19 cellular contexts compared by ENCODE assay signal in the genomic region with DNA sequence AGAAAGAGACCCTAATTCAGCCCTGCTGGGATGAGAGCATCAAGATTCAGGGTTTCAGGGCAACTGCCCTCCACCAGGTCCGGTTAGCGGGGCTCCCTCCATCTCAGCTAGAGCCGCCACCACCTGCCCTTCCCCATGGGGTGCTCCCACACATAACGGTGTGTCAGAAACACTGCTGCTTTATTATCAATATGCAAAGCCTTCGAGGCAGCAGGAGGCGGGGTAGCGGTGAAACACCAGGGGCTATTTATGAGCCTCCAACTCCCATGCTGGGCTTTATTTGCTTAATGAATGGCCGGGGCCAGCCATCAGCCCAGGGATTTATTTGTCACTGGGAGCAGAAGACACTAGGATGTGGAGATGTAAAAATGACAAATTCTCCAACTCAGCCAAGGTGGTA.
DNase-seq lines count a peak whose midpoint lies in the region; ATAC-seq, FAIRE-seq and TF ChIP-seq lines count a peak whose summit lies in the region.
"Had no signal": no experiment of that assay in that cellular context is flagged by ENCODE, and none has a peak within 500 bp of the region (broad histone marks: within the 10 kb centered on the region; RNA-seq: fewer than 3 reads in every experiment).

No MANE protein-coding gene starts in this region.

- H3K4me1 ChIP-seq in esophagus muscularis mucosa = no peaks in the 10 kb centered on the region
- H3K4me1 ChIP-seq: BLaER1 had no signal

- H3K4me3 Mint-ChIP-seq in WTC11 = no peak overlapping the region
- H3K4me3 Mint-ChIP-seq: CD4-positive, CD25-positive, alpha-beta regulatory T cell; IgD-negative memory B cell had no signal

- DNase-seq in cardiac septum (ENCODE audit: low spot score) (peak; percentile 1), Right ventricle myocardium inferior (ENCODE audit: missing footprints) (no peak), NCI-H345 (lab: John Stamatoyannopoulos, UW) (peak; percentile 49), WTC11 (ENCODE audit: low spot score) (no peak), caudate nucleus (lab: John Stamatoyannopoulos, UW) (no peak), esophagus muscularis mucosa (ENCODE audit: extremely low spot score) (no peak), HTR-8/SVneo (ENCODE audit: insufficient read length, low spot score) (no peak)
- no peak for DNase-seq in activated CD8-positive, alpha-beta memory T cell treated with anti-CD3 and anti-CD28 coated beads, Interleukin-2, amount 50 U/mL, for 4 hours
- DNase-seq: 8988T; AML-193; Calu3; CD4-positive, CD25-positive, alpha-beta regulatory T cell; DMS 273 treated with DMSO at 0.1 percent for 48 hours; GOT3; H9 had no signal

- H3K27ac ChIP-seq in caudate nucleus (ENCODE audit: low read depth, low read length) (no peak overlapping the region), esophagus muscularis mucosa (replicated peaks in 1 of 4) (no peak overlapping the region)
- H3K27ac ChIP-seq: BLaER1 had no signal

- no peak for TF ChIP-seq POLR2A in esophagus muscularis mucosa (IDR thresholded peaks at IDR 0.05; ENCODE audit: low read depth)

- no peaks in the 10 kb centered on the region for H3K36me3 ChIP-seq in esophagus muscularis mucosa

- POLR2A ChIA-PET in WTC11 (lab: Charles Lee) = no interaction called here

- intact Hi-C loops in cardiac septum (cut with DNase I) = no loop called here
- intact Hi-C loops in Right ventricle myocardium inferior (cut with DNase I) = no loop called here
- intact Hi-C loops in esophagus muscularis mucosa (cut with DNase I) = no loop called here

- H3K9me3 Mint-ChIP-seq in WTC11 = no peaks in the 10 kb centered on the region
- H3K9me3 Mint-ChIP-seq: CD4-positive, CD25-positive, alpha-beta regulatory T cell; H9; IgD-negative memory B cell had no signal

- FAIRE-seq in HTR-8/SVneo (lab: Jason Lieb, UNC) = no peak
- FAIRE-seq: G401.6, GM12891 had no signal

- CTCF ChIA-PET in WTC11 (lab: Charles Lee) = interaction anchor here (1.3 to 1.7 kb wide), 2 partner anchors 24 to 317 kb away, joined by 4 read pairs; no protein-coding TSS in a partner anchor

- H3K4me1 Mint-ChIP-seq in WTC11 = peaks cover 18% of the 10 kb centered on the region
- H3K4me1 Mint-ChIP-seq: CD4-positive, CD25-positive, alpha-beta regulatory T cell had no signal

- no peak overlapping the region for H3K4me3 ChIP-seq in esophagus muscularis mucosa
- H3K4me3 ChIP-seq: BLaER1 had no signal

- no peak overlapping the region for H3K27ac Mint-ChIP-seq in WTC11
- H3K27ac Mint-ChIP-seq: CD4-positive, CD25-positive, alpha-beta regulatory T cell; H9; IgD-negative memory B cell had no signal

- no peaks in the 10 kb centered on the region for H3K27me3 ChIP-seq in esophagus muscularis mucosa
- H3K27me3 ChIP-seq: BLaER1 had no signal

- no peaks in the 10 kb centered on the region for H3K36me3 Mint-ChIP-seq in WTC11
- H3K36me3 Mint-ChIP-seq: CD4-positive, CD25-positive, alpha-beta regulatory T cell had no signal

- TF ChIP-seq EP300 in esophagus muscularis mucosa (IDR thresholded peaks at IDR 0.05) = no peak

- WGBS in esophagus muscularis mucosa = 44% methylated on average over 8 of the region's 8 CpGs

- no peaks in the 10 kb centered on the region for H3K9me3 ChIP-seq in esophagus muscularis mucosa

- ATAC-seq in Right ventricle myocardium inferior (no peak), WTC11 (no peak; the same call in 1 of the 2 replicates)

- no peak for TF ChIP-seq CTCF in WTC11 (IDR thresholded peaks at IDR 0.05)
- no peak for TF ChIP-seq CTCF in esophagus muscularis mucosa (IDR thresholded peaks at IDR 0.05)

- no peaks in the 10 kb centered on the region for H3K27me3 Mint-ChIP-seq in WTC11 (ENCODE audit: low read depth)
- H3K27me3 Mint-ChIP-seq: IgD-negative memory B cell had no signal

TF ChIP-seq in WTC11, 78 proteins besides CTCF, POLR2A, EP300 and RAD21:
- peak; percentile 77 for TF ChIP-seq ZNF423 (CRISPR knock-in tag; IDR thresholded peaks at IDR 0.05)
- no peak for TF ChIP-seq TCF7 (CRISPR knock-in tag; IDR thresholded peaks at IDR 0.05; ENCODE audit: low read depth)
- TF ChIP-seq SP1 (CRISPR knock-in tag; conservative IDR thresholded peaks at IDR 0.05) = 0 out of 2 replicates have a peak, but pooled peaks have one; percentile 12

Comparison
In these comparisons a context has a peak if more than half of its experiments do, and no peak if none do; other contexts are left out.
1. DNase-seq: peak in cardiac septum (single experiment) and NCI-H345 (single experiment); none in Right ventricle myocardium inferior (single experiment), WTC11 (single experiment), caudate nucleus (0 of 61), esophagus muscularis mucosa (single experiment), activated CD8-positive, alpha-beta memory T cell treated with anti-CD3 and anti-CD28 coated beads, Interleukin-2, amount 50 U/mL, for 4 hours (single experiment) and HTR-8/SVneo (single experiment).